ENCODE assay signal across 22 cellular contexts in genomic region chr4:81512371-81512770, GRCh38. TPM values are rescaled to one million over a fixed set of nuclear protein-coding genes. Genes with fewer than 3 reads are reported as not detected.
DNase-seq lines count a peak whose midpoint lies in the region; ATAC-seq and TF ChIP-seq lines count a peak whose summit lies in the region.
"Had no signal": no experiment of that assay in that cellular context is flagged by ENCODE, and none has a peak within 500 bp of the region (broad histone marks: within the 10 kb centered on the region; RNA-seq: fewer than 3 reads in every experiment).

No MANE protein-coding gene starts in this region.

- no peak overlapping the region for H2BK120ac ChIP-seq in mesendoderm (ENCODE audit: low read depth, low read length)

- H3K27me3 ChIP-seq in BLaER1 (no peaks in the 10 kb centered on the region), HUES48 (ENCODE audit: control insufficient read depth, insufficient read depth, low read length) (no peaks in the 10 kb centered on the region), mesendoderm (ENCODE audit: insufficient read depth, low read length, poor library complexity) (no peaks in the 10 kb centered on the region), left ventricle myocardium inferior (ENCODE audit: low read depth) (no peaks in the 10 kb centered on the region)
- H3K27me3 ChIP-seq: BE2C had no signal

- no peak overlapping the region for H4K8ac ChIP-seq in mesendoderm (ENCODE audit: low read depth, low read length)

- no CpG with 5 or more reads among the region's 2 CpGs for WGBS in mesendoderm (ENCODE audit: extremely low coverage, insufficient coverage, low lambda C conversion rate)

- TF ChIP-seq CTCF in OCI-LY7 (conservative IDR thresholded peaks at IDR 0.05; ENCODE audit: low read length) (no peak), left ventricle myocardium inferior (IDR thresholded peaks at IDR 0.05; ENCODE audit: borderline replicate concordance) (no peak)

- peak overlapping the region; percentile 52 for H2AFZ ChIP-seq in OCI-LY7 (ENCODE audit: low read length)

- no peak for DNase-seq in OCI-LY7 (ENCODE audit: low spot score)
- DNase-seq in mesendoderm: no peak
- DNase-seq in left ventricle myocardium inferior: no peak
- no peak for DNase-seq in T-cell
- DNase-seq in NCI-H526 (lab: John Stamatoyannopoulos, UW): no peak
- DNase-seq in NCI-H2171 treated with DMSO at 0.1 percent for 48 hours (lab: John Stamatoyannopoulos, UW): no peak
- DNase-seq: BE2C; CD8-positive, alpha-beta memory T cell; HCEC 1CT; IMR-90; Kasumi-1; NCI-H1105; NCI-H2081; NCI-H774; PC-3; RPMI8226; SIG-M5 had no signal

- H4K5ac ChIP-seq in mesendoderm (ENCODE audit: low read length): no peak overlapping the region

- H3K9me3 Mint-ChIP-seq in T-cell: no peaks in the 10 kb centered on the region
- H3K9me3 Mint-ChIP-seq: CD8-positive, alpha-beta memory T cell had no signal

- H3K4me1 ChIP-seq in BLaER1 (peaks cover 54% of the 10 kb centered on the region), HUES48 (ENCODE audit: control insufficient read depth, insufficient read depth, low read length) (peaks cover 24% of the 10 kb centered on the region), OCI-LY7 (ENCODE audit: insufficient read depth, low read length, poor library complexity, severe bottlenecking) (peaks cover 18% of the 10 kb centered on the region), mesendoderm (ENCODE audit: control insufficient read depth, low read depth, low read length) (peaks cover 2% of the 10 kb centered on the region), left ventricle myocardium inferior (no peaks in the 10 kb centered on the region)
- H3K4me1 ChIP-seq: BE2C had no signal

- POLR2A ChIA-PET in OCI-LY7 (lab: Charles Lee) (interaction anchor here (0.7 to 1.9 kb wide), 7 partner anchors 8 to 263 kb away, joined by 3 to 5 read pairs (median 3); no protein-coding TSS in a partner anchor), T-cell (lab: Charles Lee) (no interaction called here)

- no peaks in the 10 kb centered on the region for H3K36me3 Mint-ChIP-seq in T-cell

- no peaks in the 10 kb centered on the region for H3K79me1 ChIP-seq in mesendoderm (ENCODE audit: low read length)

- no TSS peak for BruUV-seq in OCI-LY7 (replicated peaks; lab: Mats Ljungman, UMichigan)

- no peak overlapping the region for H3K27ac Mint-ChIP-seq in T-cell
- H3K27ac Mint-ChIP-seq: CD8-positive, alpha-beta memory T cell had no signal

- no peak for ATAC-seq in T-cell (replicated peaks in 1 of 4)
- ATAC-seq: PC-3, SK-N-SH treated with all-trans-retinoic acid at 6 μM for 48 hours had no signal

- H3K4me3 ChIP-seq in BLaER1 (no peak overlapping the region), HUES48 (ENCODE audit: low read depth, low read length) (no peak overlapping the region; the same call in 1 of the 2 replicates), OCI-LY7 (ENCODE audit: low read depth, low read length, poor library complexity, severe bottlenecking) (no peak overlapping the region), mesendoderm (ENCODE audit: low read length) (no peak overlapping the region), left ventricle myocardium inferior (no peak overlapping the region)

- no peak overlapping the region for H3K4ac ChIP-seq in mesendoderm (ENCODE audit: low read depth, low read length)

- H3K56ac ChIP-seq in mesendoderm (ENCODE audit: low read length): no peak overlapping the region

- H3K4me2 ChIP-seq in BLaER1 (peak overlapping the region; percentile 72), OCI-LY7 (ENCODE audit: low read length) (no peak overlapping the region), mesendoderm (ENCODE audit: low read length) (no peak overlapping the region)

- no peaks in the 10 kb centered on the region for H3K27me3 Mint-ChIP-seq in T-cell

- no peak overlapping the region for H3K9ac ChIP-seq in BLaER1
- H3K9ac ChIP-seq in HUES48 (ENCODE audit: low read depth, low read length): no peak overlapping the region
- H3K9ac ChIP-seq in mesendoderm (ENCODE audit: low read length): no peak overlapping the region

- CTCF ChIA-PET in OCI-LY7 (lab: Charles Lee; ENCODE audit: unreplicated experiment): no interaction called here
- CTCF ChIA-PET in T-cell (lab: Charles Lee): no interaction called here

- no peak overlapping the region for H2BK5ac ChIP-seq in mesendoderm (ENCODE audit: low read length)

- peaks cover 7 to 23% (median 13%) of the 10 kb centered on the region in 3 donors for H3K4me1 Mint-ChIP-seq in T-cell

- H3K27ac ChIP-seq in BLaER1 (no peak overlapping the region), HUES48 (ENCODE audit: low read depth, low read length) (peak overlapping the region; percentile 68), OCI-LY7 (ENCODE audit: low read depth, low read length, poor library complexity, severe bottlenecking) (no peak overlapping the region), mesendoderm (ENCODE audit: low read depth, low read length) (no peak overlapping the region), left ventricle myocardium inferior (replicated peaks) (no peak overlapping the region)

- no peak overlapping the region for H2AK5ac ChIP-seq in mesendoderm (ENCODE audit: low read length)

- no peaks in the 10 kb centered on the region for H3K9me3 ChIP-seq in BLaER1
- no peaks in the 10 kb centered on the region for H3K9me3 ChIP-seq in HUES48 (ENCODE audit: control insufficient read depth, insufficient read depth, low read length)
- no peaks in the 10 kb centered on the region for H3K9me3 ChIP-seq in OCI-LY7 (ENCODE audit: low read length)
- H3K9me3 ChIP-seq in left ventricle myocardium inferior (replicated peaks): no peaks in the 10 kb centered on the region
- H3K9me3 ChIP-seq: BE2C had no signal

- H2BK15ac ChIP-seq in mesendoderm (replicated peaks; ENCODE audit: low read depth): no peak overlapping the region

- peak overlapping the region; percentile 39 for H3K18ac ChIP-seq in mesendoderm (ENCODE audit: low read length)

- intact Hi-C loops in OCI-LY7 (cut with micrococcal nuclease; ENCODE audit: unreplicated experiment) (no loop called here), left ventricle myocardium inferior (cut with micrococcal nuclease) (no loop called here)

- H3K9me2 ChIP-seq in OCI-LY7 (ENCODE audit: insufficient read depth, low read length): no peaks in the 10 kb centered on the region

- H3K36me3 ChIP-seq in BLaER1: no peaks in the 10 kb centered on the region
- no peaks in the 10 kb centered on the region for H3K36me3 ChIP-seq in HUES48 (ENCODE audit: control insufficient read depth, insufficient read depth, low read length)
- H3K36me3 ChIP-seq in OCI-LY7 (ENCODE audit: insufficient read depth, low read length): no peaks in the 10 kb centered on the region
- no peaks in the 10 kb centered on the region for H3K36me3 ChIP-seq in mesendoderm (ENCODE audit: control insufficient read depth, insufficient read depth, low read length)
- H3K36me3 ChIP-seq in left ventricle myocardium inferior: no peaks in the 10 kb centered on the region
- H3K36me3 ChIP-seq: BE2C had no signal

- H3K79me2 ChIP-seq in OCI-LY7 (ENCODE audit: insufficient read depth, low read depth, low read length) (no peaks in the 10 kb centered on the region), mesendoderm (ENCODE audit: control insufficient read depth, insufficient read depth, low read length) (no peaks in the 10 kb centered on the region)

- H3K23ac ChIP-seq in mesendoderm (ENCODE audit: low read length): no peak overlapping the region

- H4K20me1 ChIP-seq in BLaER1 (no peaks in the 10 kb centered on the region), OCI-LY7 (ENCODE audit: insufficient read depth, low read length) (no peaks in the 10 kb centered on the region)

- H3K4me3 Mint-ChIP-seq in T-cell: no peak overlapping the region
- H3K4me3 Mint-ChIP-seq: CD8-positive, alpha-beta memory T cell had no signal

RNA-seq across cellular contexts. Expression of gene RASGEF1B, which starts 40.7 kb away (rescaled TPM):
- 10.6 and 12.6 TPM in 2 replicates for total RNA-seq in OCI-LY7 (2014; rRNA removed; shearing (Covaris generic))
- 5.7 and 9.8 TPM in 2 replicates for total RNA-seq in OCI-LY7 (2022)
- 20.7 TPM for polyA plus RNA-seq in mesendoderm (2013, experiment 1 of 2)
- 20.8 TPM for polyA plus RNA-seq in mesendoderm (2013, experiment 2 of 2)
- total RNA-seq in left ventricle myocardium inferior: 4.3 TPM
- 10 to 100 TPM in 2 of 5 donors, 1 to 10 TPM in 3; 7.3 to 54.0 (median 8.1) TPM for total RNA-seq in T-cell
- total RNA-seq: A172, G401 had no signal
